Comparison of ENCODE assay signal across 23 cellular contexts in genomic region chr4:25756503-25756902, GRCh38.
A peak's percentile ranks its signal among the peaks of the same experiment; 100 is the strongest.
DNase-seq lines count a peak whose midpoint lies in the region; ATAC-seq, FAIRE-seq and TF ChIP-seq lines count a peak whose summit lies in the region.
"Had no signal": no experiment of that assay in that cellular context is flagged by ENCODE, and none has a peak within 500 bp of the region (broad histone marks: within the 10 kb centered on the region; RNA-seq: fewer than 3 reads in every experiment).

No MANE protein-coding gene starts in this region.

- H3K4me3 ChIP-seq in small intestine (ENCODE audit: low read depth in 1 of 2, low read length in 2 of 2), result no peak overlapping the region
- H3K4me3 ChIP-seq: gastroesophageal sphincter had no signal

- intact Hi-C loops in activated CD4-positive, alpha-beta memory T cell treated with anti-CD3 and anti-CD28 coated beads for 36 hours (cut with micrococcal nuclease), result no loop called here

- no peaks in the 10 kb centered on the region for H3K27me3 ChIP-seq in small intestine (ENCODE audit: control insufficient read depth in 2 of 2, insufficient read depth in 2 of 2, low read length in 2 of 2)
- H3K27me3 ChIP-seq: gastroesophageal sphincter had no signal

- peaks cover 6 to 14% of the 10 kb centered on the region in 2 donors for H3K36me3 ChIP-seq in small intestine (ENCODE audit: control insufficient read depth in 2 of 2, insufficient read depth in 2 of 2, low read length in 2 of 2)
- H3K36me3 ChIP-seq: gastroesophageal sphincter had no signal

- peak overlapping the region; percentile 77 for H3K27ac Mint-ChIP-seq in progenitor cell of endocrine pancreas
- H3K27ac Mint-ChIP-seq in activated CD4-positive, alpha-beta memory T cell treated with anti-CD3 and anti-CD28 coated beads for 36 hours, result no peak overlapping the region
- H3K27ac Mint-ChIP-seq: activated naive CD4-positive, alpha-beta T cell treated with anti-CD3 and anti-CD28 coated beads, Interleukin-2, amount 50 U/mL, for 24 hours; activated T-cell treated with anti-CD3 and anti-CD28 coated beads, Interleukin-2, amount 50 U/mL, for 24 hours; dendritic cell treated with granulocyte-macrophage colony-stimulating factor and Interleukin-4, amounts not matched to agents 40 ng/mL and 50 ng/mL, for 4 days; stimulated activated effector memory CD8-positive, alpha-beta T cell treated with anti-CD3 and anti-CD28 coated beads, Interleukin-12 subunit alpha, Interleukin-12 subunit beta, amount 100 ng/mL, for 72 hours had no signal

- ATAC-seq in HG03432 (IDR thresholded peaks at IDR 0.05; ENCODE audit: unreplicated experiment) (peak; percentile 38), HG02885 (IDR thresholded peaks at IDR 0.05; ENCODE audit: poor library complexity, unreplicated experiment) (no peak)
- ATAC-seq: gastroesophageal sphincter; stimulated activated effector memory CD8-positive, alpha-beta T cell treated with anti-CD3 and anti-CD28 coated beads, Interleukin-12 subunit alpha, Interleukin-12 subunit beta, amount 100 ng/mL, for 72 hours had no signal

- H3K9me3 ChIP-seq in small intestine (ENCODE audit: control insufficient read depth, low read depth), result no peaks in the 10 kb centered on the region
- H3K9me3 ChIP-seq: gastroesophageal sphincter had no signal

- no peaks in the 10 kb centered on the region for H3K27me3 Mint-ChIP-seq in progenitor cell of endocrine pancreas
- no peaks in the 10 kb centered on the region for H3K27me3 Mint-ChIP-seq in activated CD4-positive, alpha-beta memory T cell treated with anti-CD3 and anti-CD28 coated beads for 36 hours
- H3K27me3 Mint-ChIP-seq: activated naive CD4-positive, alpha-beta T cell treated with anti-CD3 and anti-CD28 coated beads, Interleukin-2, amount 50 U/mL, for 24 hours; activated T-cell treated with anti-CD3 and anti-CD28 coated beads, Interleukin-2, amount 50 U/mL, for 24 hours; dendritic cell treated with granulocyte-macrophage colony-stimulating factor and Interleukin-4, amounts not matched to agents 40 ng/mL and 50 ng/mL, for 4 days had no signal

- TF ChIP-seq CTCF in progenitor cell of endocrine pancreas (IDR thresholded peaks at IDR 0.05; ENCODE audit: unreplicated experiment), result no peak

- no peak for FAIRE-seq in small intestine (lab: Jason Lieb, UNC)

- peak; percentile 51 for DNase-seq in NCI-H2227 treated with DMSO at 0.1 percent for 48 hours (lab: John Stamatoyannopoulos, UW)
- DNase-seq in glomerular visceral epithelial cell (ENCODE audit: extremely low spot score), result peak; percentile 21
- no peak for DNase-seq in progenitor cell of endocrine pancreas (ENCODE audit: low spot score, unreplicated experiment)
- DNase-seq in small intestine, result no peak
- no peak for DNase-seq in activated CD4-positive, alpha-beta memory T cell treated with anti-CD3 and anti-CD28 coated beads for 36 hours
- DNase-seq in dedifferentiated amniotic fluid mesenchymal stem cell (ENCODE audit: extremely low spot score), result no peak
- DNase-seq: activated CD4-positive, alpha-beta T cell treated with anti-CD3 and anti-CD28 coated beads, Interleukin-2, amount 50 U/mL, for 4 hours; activated T-cell treated with anti-CD3 and anti-CD28 coated beads, Interleukin-2, amount 50 U/mL, for 24 hours; H7; mesendoderm; NCI-H146; NK-92 treated with Interleukin-12 subunit alpha and Interleukin-12 subunit beta, amount 100 ng/mL, for 24 hours; RPMI8226; stimulated activated CD4-positive, alpha-beta T cell treated with anti-CD3 and anti-CD28 coated beads, Interleukin-12 subunit alpha, Interleukin-12 subunit beta, amount 100 ng/mL, for 4 hours; trophoblast cell had no signal

- CTCF ChIA-PET in activated CD4-positive, alpha-beta memory T cell treated with anti-CD3 and anti-CD28 coated beads for 36 hours (lab: Charles Lee), result no interaction called here

- no peaks in the 10 kb centered on the region for H3K4me1 ChIP-seq in small intestine (ENCODE audit: control insufficient read depth in 2 of 2, insufficient read depth in 1 of 2, low read depth in 1 of 2, low read length in 1 of 2)
- H3K4me1 ChIP-seq: gastroesophageal sphincter had no signal

- POLR2A ChIA-PET in activated CD4-positive, alpha-beta memory T cell treated with anti-CD3 and anti-CD28 coated beads for 36 hours (lab: Charles Lee), result no interaction called here

- no peak overlapping the region for H3K4me3 Mint-ChIP-seq in progenitor cell of endocrine pancreas (ENCODE audit: low read depth)
- H3K4me3 Mint-ChIP-seq in activated CD4-positive, alpha-beta memory T cell treated with anti-CD3 and anti-CD28 coated beads for 36 hours, result no peak overlapping the region
- H3K4me3 Mint-ChIP-seq: activated naive CD4-positive, alpha-beta T cell treated with anti-CD3 and anti-CD28 coated beads, Interleukin-2, amount 50 U/mL, for 24 hours; activated T-cell treated with anti-CD3 and anti-CD28 coated beads, Interleukin-2, amount 50 U/mL, for 24 hours; dendritic cell treated with granulocyte-macrophage colony-stimulating factor and Interleukin-4, amounts not matched to agents 40 ng/mL and 50 ng/mL, for 4 days; nephron; stimulated activated effector memory CD8-positive, alpha-beta T cell treated with anti-CD3 and anti-CD28 coated beads, Interleukin-12 subunit alpha, Interleukin-12 subunit beta, amount 100 ng/mL, for 72 hours had no signal

- 64 to 81% (median 77%) methylated on average over 5 of the region's 5 CpGs for WGBS in small intestine, 3 donors

- peaks cover 12% of the 10 kb centered on the region for H3K4me1 Mint-ChIP-seq in progenitor cell of endocrine pancreas (ENCODE audit: low read depth)
- no peaks in the 10 kb centered on the region for H3K4me1 Mint-ChIP-seq in activated CD4-positive, alpha-beta memory T cell treated with anti-CD3 and anti-CD28 coated beads for 36 hours (ENCODE audit: low read depth)
- H3K4me1 Mint-ChIP-seq: activated naive CD4-positive, alpha-beta T cell treated with anti-CD3 and anti-CD28 coated beads, Interleukin-2, amount 50 U/mL, for 24 hours; nephron; stimulated activated effector memory CD8-positive, alpha-beta T cell treated with anti-CD3 and anti-CD28 coated beads, Interleukin-12 subunit alpha, Interleukin-12 subunit beta, amount 100 ng/mL, for 72 hours had no signal

- no peak overlapping the region for H3K27ac ChIP-seq in small intestine (ENCODE audit: low read depth in 1 of 2, low read length in 1 of 2)
- H3K27ac ChIP-seq: epithelial cell of prostate, gastroesophageal sphincter had no signal

- no peaks in the 10 kb centered on the region for H3K9me3 Mint-ChIP-seq in progenitor cell of endocrine pancreas (ENCODE audit: low read depth)
- no peaks in the 10 kb centered on the region for H3K9me3 Mint-ChIP-seq in activated CD4-positive, alpha-beta memory T cell treated with anti-CD3 and anti-CD28 coated beads for 36 hours
- H3K9me3 Mint-ChIP-seq: activated T-cell treated with anti-CD3 and anti-CD28 coated beads, Interleukin-2, amount 50 U/mL, for 24 hours; dendritic cell treated with granulocyte-macrophage colony-stimulating factor and Interleukin-4, amounts not matched to agents 40 ng/mL and 50 ng/mL, for 4 days; nephron had no signal

- H3K36me3 Mint-ChIP-seq in progenitor cell of endocrine pancreas (ENCODE audit: insufficient read depth), result peaks cover 29% of the 10 kb centered on the region
- H3K36me3 Mint-ChIP-seq in activated CD4-positive, alpha-beta memory T cell treated with anti-CD3 and anti-CD28 coated beads for 36 hours, result peaks cover 41% of the 10 kb centered on the region

Comparison
In these comparisons a context has a peak if more than half of its experiments do, and no peak if none do; other contexts are left out.
1. DNase-seq: peak in NCI-H2227 treated with DMSO at 0.1 percent for 48 hours (single experiment) and glomerular visceral epithelial cell (single experiment); none in progenitor cell of endocrine pancreas (single experiment), small intestine (single experiment), activated CD4-positive, alpha-beta memory T cell treated with anti-CD3 and anti-CD28 coated beads for 36 hours (single experiment) and dedifferentiated amniotic fluid mesenchymal stem cell (single experiment).